Comparison of ENCODE assay signal across 8 cellular contexts in the genomic region with DNA sequence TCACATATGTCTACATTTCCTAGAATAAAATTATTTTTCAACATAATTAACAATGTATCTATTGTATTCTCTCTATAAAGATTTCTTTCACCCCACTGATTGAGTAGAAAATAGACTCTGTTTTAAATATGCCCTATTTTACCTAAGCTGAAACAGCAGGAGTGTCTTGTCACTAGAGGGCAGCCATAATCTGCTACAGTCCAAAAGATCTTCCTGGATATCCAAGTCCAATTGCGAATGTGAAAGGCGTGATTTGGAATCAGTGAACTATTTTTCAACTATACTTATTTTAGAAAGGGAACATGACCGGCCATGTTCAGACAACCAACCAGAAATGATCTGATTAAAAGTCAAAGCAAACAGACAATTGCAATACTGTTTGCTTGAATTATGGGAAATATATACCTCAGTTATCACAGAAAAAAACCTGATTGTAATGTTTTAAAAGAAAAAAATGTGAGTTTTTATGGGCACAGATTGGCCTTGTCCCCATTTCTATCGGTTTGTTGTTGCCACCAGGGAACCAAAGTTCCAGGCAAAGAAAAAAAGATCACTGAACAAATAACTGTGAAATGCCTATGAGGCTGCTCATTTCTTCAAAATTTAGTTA.
DNase-seq lines count a peak whose midpoint lies in the region; ATAC-seq and TF ChIP-seq lines count a peak whose summit lies in the region.

No MANE protein-coding gene starts in this region.

- H3K27ac Mint-ChIP-seq in GM23338 (no peak overlapping the region; the same call in 1 of the 2 replicates), nephron progenitor cell (no peak overlapping the region)

- H3K4me1 ChIP-seq in GM23338 (ENCODE audit: insufficient read depth), result no peaks in the 10 kb centered on the region
- H3K4me1 ChIP-seq in uterus, result no peaks in the 10 kb centered on the region

- intact Hi-C loops in uterus (cut with DNase I; ENCODE audit: low total_unique reads), result no loop called here

- H3K9me3 Mint-ChIP-seq in GM23338 (no peaks in the 10 kb centered on the region), nephron progenitor cell (no peaks in the 10 kb centered on the region)

- peaks cover 5% of the 10 kb centered on the region; the same call in 2 of the 3 replicates for H3K4me1 Mint-ChIP-seq in GM23338
- H3K4me1 Mint-ChIP-seq in nephron progenitor cell, result no peaks in the 10 kb centered on the region

- H3K4me2 ChIP-seq in GM23338, result no peak overlapping the region

- no peaks in the 10 kb centered on the region for H4K20me1 ChIP-seq in GM23338 (replicated peaks; ENCODE audit: insufficient read depth)

- TF ChIP-seq POLR2A in uterus (IDR thresholded peaks at IDR 0.05), result no peak

- peak; percentile 66 to 75 for TF ChIP-seq CTCF in GM23338 (conservative IDR thresholded peaks at IDR 0.05; ENCODE audit: low read depth in 2 of 2)
- peak; percentile 48 for TF ChIP-seq CTCF in nephron progenitor cell (IDR thresholded peaks at IDR 0.05)
- peak in 1 of 4 experiments; percentile 11 for TF ChIP-seq CTCF in uterus (IDR thresholded peaks at IDR 0.05)

- H3K27me3 Mint-ChIP-seq in GM23338 (ENCODE audit: insufficient read depth, low read depth, poor library complexity) (no peaks in the 10 kb centered on the region), nephron progenitor cell (ENCODE audit: low read depth, poor library complexity) (no peaks in the 10 kb centered on the region)

- no peaks in the 10 kb centered on the region for H3K9me3 ChIP-seq in uterus

- no peak overlapping the region for H3K4me3 ChIP-seq in GM23338
- H3K4me3 ChIP-seq in uterus, result no peak overlapping the region

- H3K36me3 Mint-ChIP-seq in GM23338 (ENCODE audit: low read depth) (no peaks in the 10 kb centered on the region), nephron progenitor cell (ENCODE audit: low read depth) (no peaks in the 10 kb centered on the region)

- no peaks in the 10 kb centered on the region for H3K79me2 ChIP-seq in GM23338 (replicated peaks; ENCODE audit: insufficient read depth)

- DNase-seq in GM23338 (ENCODE audit: low spot score) (peak; percentile 55), NCI-H460 (ENCODE audit: extremely low read depth, low read depth) (peak; percentile 21), dermis blood vessel endothelial cell (peak; percentile 51), nephron progenitor cell (peak; percentile 9), uterus (no peak)

- H3K4me3 Mint-ChIP-seq in GM23338 (no peak overlapping the region), nephron progenitor cell (no peak overlapping the region)

- no peaks in the 10 kb centered on the region for H3K27me3 ChIP-seq in GM23338 (ENCODE audit: insufficient read depth)
- H3K27me3 ChIP-seq in uterus, result no peaks in the 10 kb centered on the region

- no peaks in the 10 kb centered on the region for H3K9me2 ChIP-seq in GM23338 (ENCODE audit: insufficient read depth)

- H3F3A ChIP-seq in GM23338 (replicated peaks; ENCODE audit: low read depth), result no peaks in the 10 kb centered on the region

- H3K36me3 ChIP-seq in GM23338 (ENCODE audit: insufficient read depth) (no peaks in the 10 kb centered on the region), uterus (no peaks in the 10 kb centered on the region)

- no peak overlapping the region for H2AFZ ChIP-seq in GM23338

- H3K27ac ChIP-seq in GM23338 (ENCODE audit: low read depth) (no peak overlapping the region), uterus (no peak overlapping the region)

- ATAC-seq in GM23338, result peak; percentile 68
- no peak for ATAC-seq in HG03039 (IDR thresholded peaks at IDR 0.05; ENCODE audit: unreplicated experiment)
- no peak for ATAC-seq in HG03196 (IDR thresholded peaks at IDR 0.05; ENCODE audit: unreplicated experiment)
- no peak for ATAC-seq in GM21526 (IDR thresholded peaks at IDR 0.05; ENCODE audit: low FRiP score, unreplicated experiment)

TF ChIP-seq in GM23338, 12 proteins besides CTCF, POLR2A, EP300 and RAD21 (continues in another document):
- no peak for TF ChIP-seq EZH2phosphoT487 (IDR thresholded peaks at IDR 0.05; ENCODE audit: unreplicated experiment)
- TF ChIP-seq NANOG (IDR thresholded peaks at IDR 0.05; ENCODE audit: borderline replicate concordance), result no peak
- no peak for TF ChIP-seq STAT1 (IDR thresholded peaks at IDR 0.05; ENCODE audit: unreplicated experiment)
- TF ChIP-seq ZNF331 (CRISPR knock-in tag; IDR thresholded peaks at IDR 0.05; ENCODE audit: low read depth), result no peak
- TF ChIP-seq EZH2 (IDR thresholded peaks at IDR 0.05; ENCODE audit: low read depth, unreplicated experiment), result no peak
- no peak for TF ChIP-seq CREB1 (CRISPR knock-in tag; IDR thresholded peaks at IDR 0.05; ENCODE audit: low read depth)
- TF ChIP-seq, protein P1, sequence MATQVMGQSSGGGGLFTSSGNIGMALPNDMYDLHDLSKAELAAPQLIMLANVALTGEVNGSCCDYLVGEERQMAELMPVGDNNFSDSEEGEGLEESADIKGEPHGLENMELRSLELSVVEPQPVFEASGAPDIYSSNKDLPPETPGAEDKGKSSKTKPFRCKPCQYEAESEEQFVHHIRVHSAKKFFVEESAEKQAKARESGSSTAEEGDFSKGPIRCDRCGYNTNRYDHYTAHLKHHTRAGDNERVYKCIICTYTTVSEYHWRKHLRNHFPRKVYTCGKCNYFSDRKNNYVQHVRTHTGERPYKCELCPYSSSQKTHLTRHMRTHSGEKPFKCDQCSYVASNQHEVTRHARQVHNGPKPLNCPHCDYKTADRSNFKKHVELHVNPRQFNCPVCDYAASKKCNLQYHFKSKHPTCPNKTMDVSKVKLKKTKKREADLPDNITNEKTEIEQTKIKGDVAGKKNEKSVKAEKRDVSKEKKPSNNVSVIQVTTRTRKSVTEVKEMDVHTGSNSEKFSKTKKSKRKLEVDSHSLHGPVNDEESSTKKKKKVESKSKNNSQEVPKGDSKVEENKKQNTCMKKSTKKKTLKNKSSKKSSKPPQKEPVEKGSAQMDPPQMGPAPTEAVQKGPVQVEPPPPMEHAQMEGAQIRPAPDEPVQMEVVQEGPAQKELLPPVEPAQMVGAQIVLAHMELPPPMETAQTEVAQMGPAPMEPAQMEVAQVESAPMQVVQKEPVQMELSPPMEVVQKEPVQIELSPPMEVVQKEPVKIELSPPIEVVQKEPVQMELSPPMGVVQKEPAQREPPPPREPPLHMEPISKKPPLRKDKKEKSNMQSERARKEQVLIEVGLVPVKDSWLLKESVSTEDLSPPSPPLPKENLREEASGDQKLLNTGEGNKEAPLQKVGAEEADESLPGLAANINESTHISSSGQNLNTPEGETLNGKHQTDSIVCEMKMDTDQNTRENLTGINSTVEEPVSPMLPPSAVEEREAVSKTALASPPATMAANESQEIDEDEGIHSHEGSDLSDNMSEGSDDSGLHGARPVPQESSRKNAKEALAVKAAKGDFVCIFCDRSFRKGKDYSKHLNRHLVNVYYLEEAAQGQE (IDR thresholded peaks at IDR 0.05; ENCODE audit: unreplicated experiment), result no peak
- TF ChIP-seq, protein P2, sequence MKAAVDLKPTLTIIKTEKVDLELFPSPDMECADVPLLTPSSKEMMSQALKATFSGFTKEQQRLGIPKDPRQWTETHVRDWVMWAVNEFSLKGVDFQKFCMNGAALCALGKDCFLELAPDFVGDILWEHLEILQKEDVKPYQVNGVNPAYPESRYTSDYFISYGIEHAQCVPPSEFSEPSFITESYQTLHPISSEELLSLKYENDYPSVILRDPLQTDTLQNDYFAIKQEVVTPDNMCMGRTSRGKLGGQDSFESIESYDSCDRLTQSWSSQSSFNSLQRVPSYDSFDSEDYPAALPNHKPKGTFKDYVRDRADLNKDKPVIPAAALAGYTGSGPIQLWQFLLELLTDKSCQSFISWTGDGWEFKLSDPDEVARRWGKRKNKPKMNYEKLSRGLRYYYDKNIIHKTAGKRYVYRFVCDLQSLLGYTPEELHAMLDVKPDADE (IDR thresholded peaks at IDR 0.05), result no peak
- no peak for TF ChIP-seq POLR2AphosphoS5 (IDR thresholded peaks at IDR 0.05; ENCODE audit: low read depth)
- TF ChIP-seq JUNB (IDR thresholded peaks at IDR 0.05; ENCODE audit: unreplicated experiment), result no peak
- no peak for TF ChIP-seq ZNF114 (CRISPR knock-in tag; IDR thresholded peaks at IDR 0.05)

Comparison
In these comparisons a context has a peak if more than half of its experiments do, and no peak if none do; other contexts are left out.
1. DNase-seq: peak in GM23338 (single experiment), NCI-H460 (single experiment), dermis blood vessel endothelial cell (single experiment) and nephron progenitor cell (single experiment); none in uterus (0 of 2).